In genomic region chr7:28300488-28300887, GRCh38 we compare ENCODE assay signal across 19 cellular contexts.
"Had no signal": no experiment of that assay in that cellular context is flagged by ENCODE, and none has a peak within 500 bp of the region (broad histone marks: within the 10 kb centered on the region; RNA-seq: fewer than 3 reads in every experiment).

No MANE protein-coding gene starts in this region.

- ATAC-seq: activated CD4-positive, CD25-positive, alpha-beta regulatory T cell treated with anti-CD3 and anti-CD28 coated beads, Interleukin-2, amount 50 U/mL, for 24 hours; activated CD8-positive, alpha-beta T cell treated with anti-CD3 and anti-CD28 coated beads, Interleukin-2, amount 10 ng/mL, durations not matched to agents 7 days and 5 days had no signal

- H3K27ac Mint-ChIP-seq: activated CD8-positive, alpha-beta T cell treated with anti-CD3 and anti-CD28 coated beads, Interleukin-2, amount 10 ng/mL, durations not matched to agents 7 days and 5 days; activated naive CD4-positive, alpha-beta T cell treated with anti-CD3 and anti-CD28 coated beads, Interleukin-2, amount 50 U/mL, for 24 hours; activated T-cell treated with anti-CD3 and anti-CD28 coated beads, Interleukin-2, amount 50 U/mL, for 24 hours; activated T-helper 1 cell treated with anti-CD3 and anti-CD28 coated beads, Interleukin-12 subunit alpha, Interleukin-12 subunit beta, Interleukin-2, Interleukin-4 antibody, amounts not matched to agents 30 ng/mL and 10 ng/mL and 1 ng/mL, durations not matched to agents 14 hours and 24 hours and 36 hours; IgD-negative memory B cell; T-helper 1 cell treated with Interleukin-12 subunit alpha and Interleukin-12 subunit beta and Interleukin-4 antibody, amounts not matched to agents 30 μg/mL and 1 μg/mL, for 36 hours had no signal

- H3K4me3 Mint-ChIP-seq: activated CD8-positive, alpha-beta T cell treated with anti-CD3 and anti-CD28 coated beads, Interleukin-2, amount 10 ng/mL, durations not matched to agents 7 days and 5 days; activated naive CD4-positive, alpha-beta T cell treated with anti-CD3 and anti-CD28 coated beads, Interleukin-2, amount 50 U/mL, for 24 hours; activated T-cell treated with anti-CD3 and anti-CD28 coated beads, Interleukin-2, amount 50 U/mL, for 24 hours; activated T-helper 1 cell treated with anti-CD3 and anti-CD28 coated beads, Interleukin-12 subunit alpha, Interleukin-12 subunit beta, Interleukin-2, Interleukin-4 antibody, amounts not matched to agents 30 ng/mL and 10 ng/mL and 1 ng/mL, durations not matched to agents 14 hours and 24 hours and 36 hours; IgD-negative memory B cell; T-helper 1 cell treated with Interleukin-12 subunit alpha and Interleukin-12 subunit beta and Interleukin-4 antibody, amounts not matched to agents 30 μg/mL and 1 μg/mL, for 36 hours had no signal

- H3K27me3 Mint-ChIP-seq: activated naive CD4-positive, alpha-beta T cell treated with anti-CD3 and anti-CD28 coated beads, Interleukin-2, amount 50 U/mL, for 24 hours; IgD-negative memory B cell had no signal

- H3K9me3 Mint-ChIP-seq: activated naive CD4-positive, alpha-beta T cell treated with anti-CD3 and anti-CD28 coated beads, Interleukin-2, amount 50 U/mL, for 24 hours; activated T-cell treated with anti-CD3 and anti-CD28 coated beads, Interleukin-2, amount 50 U/mL, for 24 hours; activated T-helper 1 cell treated with anti-CD3 and anti-CD28 coated beads, Interleukin-12 subunit alpha, Interleukin-12 subunit beta, Interleukin-2, Interleukin-4 antibody, amounts not matched to agents 30 ng/mL and 10 ng/mL and 1 ng/mL, durations not matched to agents 14 hours and 24 hours and 36 hours; T-helper 1 cell treated with Interleukin-12 subunit alpha and Interleukin-12 subunit beta and Interleukin-4 antibody, amounts not matched to agents 30 μg/mL and 1 μg/mL, for 36 hours had no signal

- DNase-seq: activated CD4-positive, alpha-beta T cell treated with anti-CD3 and anti-CD28 coated beads for 4 hours; activated CD4-positive, alpha-beta T cell treated with anti-CD3 and anti-CD28 coated beads, Interleukin-2, amount 50 U/mL, for 4 hours; activated CD8-positive, alpha-beta T cell treated with anti-CD3 and anti-CD28 coated beads, Interleukin-2, amount 10 ng/mL, durations not matched to agents 7 days and 5 days; activated effector memory CD4-positive, alpha-beta T cell treated with Interleukin-2 at 50 U/mL for 16 hours; activated naive CD4-positive, alpha-beta T cell; activated T-cell treated with anti-CD3 and anti-CD28 coated beads, Interleukin-2, amount 50 U/mL, for 24 hours; aorta; KG1; NCI-H1092 treated with DMSO at 0.1 percent for 48 hours; NCI-H1417 treated with DMSO at 0.1 percent for 48 hours; NCI-H1694; NCI-H2029; NCI-H345; NCI-H524 had no signal

- H3K4me1 Mint-ChIP-seq: activated naive CD4-positive, alpha-beta T cell treated with anti-CD3 and anti-CD28 coated beads, Interleukin-2, amount 50 U/mL, for 24 hours had no signal

- H3K36me3 Mint-ChIP-seq: activated naive CD4-positive, alpha-beta T cell treated with anti-CD3 and anti-CD28 coated beads, Interleukin-2, amount 50 U/mL, for 24 hours; IgD-negative memory B cell had no signal
